Comparison of ENCODE assay signal across 10 cellular contexts in genomic region chr3:172635588-172635987, GRCh38.
DNase-seq lines count a peak whose midpoint lies in the region; ATAC-seq, FAIRE-seq and TF ChIP-seq lines count a peak whose summit lies in the region.
"Had no signal": no experiment of that assay in that cellular context is flagged by ENCODE, and none has a peak within 500 bp of the region (broad histone marks: within the 10 kb centered on the region; RNA-seq: fewer than 3 reads in every experiment).

No MANE protein-coding gene starts in this region.

- DNase-seq in keratinocyte (ENCODE audit: low read depth, low spot score) (no peak), EL (no peak), NCI-H2171 (lab: John Stamatoyannopoulos, UW) (no peak), HuH-7 (ENCODE audit: low spot score) (no peak), NCI-H1436 (lab: John Stamatoyannopoulos, UW) (no peak)

- no peak overlapping the region for H3K27ac ChIP-seq in keratinocyte (ENCODE audit: control insufficient read depth, insufficient read depth, low read length)
- H3K27ac ChIP-seq: cardiac muscle cell, KMS-11 had no signal

- TF ChIP-seq RAD21 in Ishikawa (IDR thresholded peaks at IDR 0.05; ENCODE audit: low read depth), result no peak

- peak; percentile 69; the same call in 1 of the 2 replicates for TF ChIP-seq EP300 in Ishikawa (IDR thresholded peaks at IDR 0.05; ENCODE audit: borderline replicate concordance)

- ATAC-seq in GM18858 (IDR thresholded peaks at IDR 0.05; ENCODE audit: unreplicated experiment) (peak; percentile 99), GM21723 (IDR thresholded peaks at IDR 0.05; ENCODE audit: unreplicated experiment) (peak; percentile 96)

- no peaks in the 10 kb centered on the region for H4K20me1 ChIP-seq in keratinocyte (ENCODE audit: control insufficient read depth, extremely low read depth, insufficient read depth, low read length)

- TF ChIP-seq CTCF in keratinocyte (optimal IDR thresholded peaks at IDR 0.05 in 1 of 3, IDR thresholded peaks at IDR 0.05 in 1 of 3, conservative IDR thresholded peaks at IDR 0.05 in 1 of 3; ENCODE audit: extremely low read depth in 1 of 3, insufficient read depth in 2 of 3, low read length in 3 of 3), result no peak

- H3K4me1 ChIP-seq in keratinocyte (ENCODE audit: control insufficient read depth, extremely low read depth, insufficient read depth, low read length), result peaks cover 7% of the 10 kb centered on the region

- no peaks in the 10 kb centered on the region for H3K27me3 ChIP-seq in keratinocyte (ENCODE audit: control insufficient read depth, extremely low read depth, insufficient read depth, low read length)
- H3K27me3 ChIP-seq: cardiac muscle cell had no signal

- H3K36me3 ChIP-seq in keratinocyte (ENCODE audit: control insufficient read depth in 2 of 2, extremely low read depth in 1 of 2, insufficient read depth in 2 of 2, low read length in 2 of 2), result no peaks in the 10 kb centered on the region
- H3K36me3 ChIP-seq: cardiac muscle cell had no signal

- no peak overlapping the region for H2AFZ ChIP-seq in keratinocyte (ENCODE audit: control insufficient read depth, low read length)

- peak; percentile 17 for FAIRE-seq in keratinocyte (lab: Jason Lieb, UNC)

- dilution Hi-C loops in keratinocyte (cut with MboI; ENCODE audit: extremely low pct_ligation_motif_present, low sequenced_read_pairs), result no loop called here

- H3K4me2 ChIP-seq in keratinocyte (ENCODE audit: control insufficient read depth, extremely low read depth, insufficient read depth, low read depth, low read length), result no peak overlapping the region
- H3K4me2 ChIP-seq: KMS-11 had no signal

- H3K79me2 ChIP-seq in keratinocyte (ENCODE audit: control insufficient read depth, insufficient read depth, low read length), result no peaks in the 10 kb centered on the region

- no peak overlapping the region for H3K4me3 ChIP-seq in keratinocyte (ENCODE audit: control insufficient read depth in 2 of 3, extremely low read depth in 1 of 3, insufficient read depth in 2 of 3, low read depth in 1 of 3, low read length in 3 of 3)
- H3K4me3 ChIP-seq: cardiac muscle cell had no signal

- no peaks in the 10 kb centered on the region for H3K9me3 ChIP-seq in keratinocyte (ENCODE audit: control insufficient read depth, low read depth, low read length)

- H3K9me1 ChIP-seq in keratinocyte (ENCODE audit: control insufficient read depth, extremely low read depth, insufficient read depth, low read length), result no peaks in the 10 kb centered on the region

- H3K9ac ChIP-seq in keratinocyte (ENCODE audit: control insufficient read depth, extremely low read depth, insufficient read depth, low read length), result no peak overlapping the region
- H3K9ac ChIP-seq: KMS-11 had no signal

TF ChIP-seq in Ishikawa, 13 proteins besides CTCF, POLR2A, EP300 and RAD21:
- TF ChIP-seq USF1 (IDR thresholded peaks at IDR 0.05) (no peak), EGR1 (IDR thresholded peaks at IDR 0.05) (no peak), TEAD4 (IDR thresholded peaks at IDR 0.05) (peak; percentile 45; the same call in 1 of the 2 replicates), REST (IDR thresholded peaks at IDR 0.05; ENCODE audit: low read depth) (no peak), CREB1 (IDR thresholded peaks at IDR 0.05; ENCODE audit: low read depth) (no peak), NFIC (IDR thresholded peaks at IDR 0.05) (no peak; the same call in 1 of the 2 replicates), ZBTB7A (IDR thresholded peaks at IDR 0.05; ENCODE audit: low read depth) (no peak), YY1 (IDR thresholded peaks at IDR 0.05; ENCODE audit: low read depth) (peak; percentile 67; the same call in 1 of the 2 replicates), MAX (IDR thresholded peaks at IDR 0.05) (no peak), TAF1 (IDR thresholded peaks at IDR 0.05; ENCODE audit: low read depth) (no peak), TCF12 (IDR thresholded peaks at IDR 0.05; ENCODE audit: low read depth) (peak; percentile 62; the same call in 1 of the 2 replicates), CEBPB (IDR thresholded peaks at IDR 0.05) (no peak), FOXM1 (IDR thresholded peaks at IDR 0.05; ENCODE audit: borderline replicate concordance, low read depth) (no peak; the same call in 1 of the 2 replicates)
